ENCODE assay signal across 1 cellular context in the genomic region with DNA sequence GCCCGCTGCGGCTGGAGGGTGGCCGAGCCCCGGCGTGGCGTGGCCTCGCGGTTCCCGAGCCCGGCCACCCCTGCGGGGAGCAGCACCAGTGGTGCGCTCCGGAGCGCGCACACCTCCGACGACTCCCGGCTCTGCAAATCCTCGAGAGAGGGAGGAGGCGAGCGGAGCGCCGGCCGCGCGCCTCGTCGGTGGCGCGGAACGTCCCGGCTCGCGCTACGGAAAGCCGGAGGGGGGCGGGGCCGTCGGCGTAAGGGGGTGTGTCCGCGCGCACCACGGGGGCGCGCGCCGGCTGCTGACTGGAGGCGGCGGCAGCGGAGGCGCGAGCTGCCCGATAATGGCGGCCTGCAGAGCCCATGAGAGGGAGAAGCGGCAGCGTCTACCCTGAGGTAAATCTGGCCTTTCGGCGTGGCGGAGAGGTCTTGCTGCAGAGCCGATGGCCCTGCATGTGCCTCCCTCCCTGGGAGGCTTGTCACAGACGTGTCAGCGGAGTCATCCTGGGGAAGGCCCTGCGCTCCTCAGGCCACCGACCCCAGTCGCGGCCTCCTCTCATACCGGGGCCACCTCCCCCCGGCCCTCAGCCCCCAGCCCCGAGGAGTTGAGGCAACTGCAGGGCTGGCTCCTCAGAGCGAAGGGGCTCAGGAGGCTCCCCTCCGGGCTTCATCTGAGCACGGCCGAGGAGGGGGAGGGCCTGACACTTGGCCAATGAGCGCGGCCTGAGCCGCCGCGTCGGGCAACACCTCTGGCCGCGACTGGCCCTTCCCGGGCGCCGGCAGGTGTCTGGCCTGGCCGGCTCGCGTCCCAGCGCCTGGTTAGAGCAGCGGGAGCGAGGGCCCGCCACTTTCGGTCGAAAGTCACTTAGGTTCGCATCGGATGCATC.
TF ChIP-seq lines count a peak whose summit lies in the region.

A gene (plus strand): TSS at position 295 of the 877 bp plus-strand sequence. CDS start 2,485 bp downstream, outside the sequence.

TF ChIP-seq in K562, 482 proteins besides CTCF, POLR2A, EP300 and RAD21 (continued from another document and continues in another):
- TF ChIP-seq, protein P1, sequence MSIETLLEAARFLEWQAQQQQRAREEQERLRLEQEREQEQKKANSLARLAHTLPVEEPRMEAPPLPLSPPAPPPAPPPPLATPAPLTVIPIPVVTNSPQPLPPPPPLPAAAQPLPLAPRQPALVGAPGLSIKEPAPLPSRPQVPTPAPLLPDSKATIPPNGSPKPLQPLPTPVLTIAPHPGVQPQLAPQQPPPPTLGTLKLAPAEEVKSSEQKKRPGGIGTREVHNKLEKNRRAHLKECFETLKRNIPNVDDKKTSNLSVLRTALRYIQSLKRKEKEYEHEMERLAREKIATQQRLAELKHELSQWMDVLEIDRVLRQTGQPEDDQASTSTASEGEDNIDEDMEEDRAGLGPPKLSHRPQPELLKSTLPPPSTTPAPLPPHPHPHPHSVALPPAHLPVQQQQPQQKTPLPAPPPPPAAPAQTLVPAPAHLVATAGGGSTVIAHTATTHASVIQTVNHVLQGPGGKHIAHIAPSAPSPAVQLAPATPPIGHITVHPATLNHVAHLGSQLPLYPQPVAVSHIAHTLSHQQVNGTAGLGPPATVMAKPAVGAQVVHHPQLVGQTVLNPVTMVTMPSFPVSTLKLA (conservative IDR thresholded peaks at IDR 0.05): peak; percentile 72 to 93
- TF ChIP-seq MEF2A (IDR thresholded peaks at IDR 0.05; ENCODE audit: control insufficient read depth, low read depth, low read length) (no peak), ZNF134 (CRISPR knock-in tag; conservative IDR thresholded peaks at IDR 0.05) (no peak), GTF2A2 (tag; IDR thresholded peaks at IDR 0.05) (no peak), IFI16 (CRISPR knock-in tag; IDR thresholded peaks at IDR 0.05) (no peak), ZNF445 (CRISPR knock-in tag; IDR thresholded peaks at IDR 0.05; ENCODE audit: low read depth) (no peak), ZFPM2 (CRISPR knock-in tag; IDR thresholded peaks at IDR 0.05) (0 out of 2 replicates have a peak, but pooled peaks have one; percentile 24), NUFIP1 (IDR thresholded peaks at IDR 0.05; ENCODE audit: partially characterized antibody) (no peak), KDM2B (CRISPR knock-in tag; IDR thresholded peaks at IDR 0.05) (no peak; the same call in 1 of the 2 replicates), TAL1 (IDR thresholded peaks at IDR 0.05) (0 out of 2 replicates have a peak, but pooled peaks have one; percentile 1), MEIS2 (IDR thresholded peaks at IDR 0.05; ENCODE audit: partially characterized antibody) (peak; percentile 29), ZNF707 (CRISPR knock-in tag; conservative IDR thresholded peaks at IDR 0.05) (no peak), SIRT6 (IDR thresholded peaks at IDR 0.05; ENCODE audit: low read depth, low read length) (no peak), ZNF408 (CRISPR knock-in tag; IDR thresholded peaks at IDR 0.05; ENCODE audit: low read depth) (no peak), MECOM (CRISPR knock-in tag; IDR thresholded peaks at IDR 0.05) (no peak), KLF6 (CRISPR knock-in tag; IDR thresholded peaks at IDR 0.05; ENCODE audit: borderline replicate concordance) (no peak), FOS (IDR thresholded peaks at IDR 0.05; ENCODE audit: extremely low read depth, insufficient read length) (no peak), HNRNPK (IDR thresholded peaks at IDR 0.05; ENCODE audit: low read depth, low read length, poor library complexity, severe bottlenecking) (no peak), ATF7 (IDR thresholded peaks at IDR 0.05) (peak; percentile 97; the same call in 1 of the 2 replicates), GABPB1 (CRISPR knock-in tag; IDR thresholded peaks at IDR 0.05) (peak; percentile 62), YBX1 (IDR thresholded peaks at IDR 0.05) (no peak), E2F3 (CRISPR knock-in tag; IDR thresholded peaks at IDR 0.05) (peak; percentile 82), NR2F6 (CRISPR knock-in tag; IDR thresholded peaks at IDR 0.05) (no peak), DDX20 (tag; IDR thresholded peaks at IDR 0.05; ENCODE audit: low read depth) (no peak), ZNF507 (tag; conservative IDR thresholded peaks at IDR 0.05) (no peak), HDAC6 (IDR thresholded peaks at IDR 0.05; ENCODE audit: low read depth, low read length) (no peak), STAG1 (CRISPR knock-in tag; IDR thresholded peaks at IDR 0.05; ENCODE audit: borderline replicate concordance) (no peak), NFRKB (IDR thresholded peaks at IDR 0.05; ENCODE audit: low read depth) (peak; percentile 89; the same call in 1 of the 2 replicates), TRIM28 (IDR thresholded peaks at IDR 0.05) (no peak; the same call in 1 of the 2 replicates)
- TF ChIP-seq, protein P2, sequence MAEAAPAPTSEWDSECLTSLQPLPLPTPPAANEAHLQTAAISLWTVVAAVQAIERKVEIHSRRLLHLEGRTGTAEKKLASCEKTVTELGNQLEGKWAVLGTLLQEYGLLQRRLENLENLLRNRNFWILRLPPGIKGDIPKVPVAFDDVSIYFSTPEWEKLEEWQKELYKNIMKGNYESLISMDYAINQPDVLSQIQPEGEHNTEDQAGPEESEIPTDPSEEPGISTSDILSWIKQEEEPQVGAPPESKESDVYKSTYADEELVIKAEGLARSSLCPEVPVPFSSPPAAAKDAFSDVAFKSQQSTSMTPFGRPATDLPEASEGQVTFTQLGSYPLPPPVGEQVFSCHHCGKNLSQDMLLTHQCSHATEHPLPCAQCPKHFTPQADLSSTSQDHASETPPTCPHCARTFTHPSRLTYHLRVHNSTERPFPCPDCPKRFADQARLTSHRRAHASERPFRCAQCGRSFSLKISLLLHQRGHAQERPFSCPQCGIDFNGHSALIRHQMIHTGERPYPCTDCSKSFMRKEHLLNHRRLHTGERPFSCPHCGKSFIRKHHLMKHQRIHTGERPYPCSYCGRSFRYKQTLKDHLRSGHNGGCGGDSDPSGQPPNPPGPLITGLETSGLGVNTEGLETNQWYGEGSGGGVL (CRISPR knock-in tag; IDR thresholded peaks at IDR 0.05): no peak
- TF ChIP-seq, protein P3, sequence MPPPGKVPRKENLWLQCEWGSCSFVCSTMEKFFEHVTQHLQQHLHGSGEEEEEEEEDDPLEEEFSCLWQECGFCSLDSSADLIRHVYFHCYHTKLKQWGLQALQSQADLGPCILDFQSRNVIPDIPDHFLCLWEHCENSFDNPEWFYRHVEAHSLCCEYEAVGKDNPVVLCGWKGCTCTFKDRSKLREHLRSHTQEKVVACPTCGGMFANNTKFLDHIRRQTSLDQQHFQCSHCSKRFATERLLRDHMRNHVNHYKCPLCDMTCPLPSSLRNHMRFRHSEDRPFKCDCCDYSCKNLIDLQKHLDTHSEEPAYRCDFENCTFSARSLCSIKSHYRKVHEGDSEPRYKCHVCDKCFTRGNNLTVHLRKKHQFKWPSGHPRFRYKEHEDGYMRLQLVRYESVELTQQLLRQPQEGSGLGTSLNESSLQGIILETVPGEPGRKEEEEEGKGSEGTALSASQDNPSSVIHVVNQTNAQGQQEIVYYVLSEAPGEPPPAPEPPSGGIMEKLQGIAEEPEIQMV (tag; conservative IDR thresholded peaks at IDR 0.05; ENCODE audit: low read depth): no peak
- TF ChIP-seq, protein P4, sequence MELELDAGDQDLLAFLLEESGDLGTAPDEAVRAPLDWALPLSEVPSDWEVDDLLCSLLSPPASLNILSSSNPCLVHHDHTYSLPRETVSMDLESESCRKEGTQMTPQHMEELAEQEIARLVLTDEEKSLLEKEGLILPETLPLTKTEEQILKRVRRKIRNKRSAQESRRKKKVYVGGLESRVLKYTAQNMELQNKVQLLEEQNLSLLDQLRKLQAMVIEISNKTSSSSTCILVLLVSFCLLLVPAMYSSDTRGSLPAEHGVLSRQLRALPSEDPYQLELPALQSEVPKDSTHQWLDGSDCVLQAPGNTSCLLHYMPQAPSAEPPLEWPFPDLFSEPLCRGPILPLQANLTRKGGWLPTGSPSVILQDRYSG (tag; conservative IDR thresholded peaks at IDR 0.05; ENCODE audit: low read depth): no peak
- TF ChIP-seq, protein P5, sequence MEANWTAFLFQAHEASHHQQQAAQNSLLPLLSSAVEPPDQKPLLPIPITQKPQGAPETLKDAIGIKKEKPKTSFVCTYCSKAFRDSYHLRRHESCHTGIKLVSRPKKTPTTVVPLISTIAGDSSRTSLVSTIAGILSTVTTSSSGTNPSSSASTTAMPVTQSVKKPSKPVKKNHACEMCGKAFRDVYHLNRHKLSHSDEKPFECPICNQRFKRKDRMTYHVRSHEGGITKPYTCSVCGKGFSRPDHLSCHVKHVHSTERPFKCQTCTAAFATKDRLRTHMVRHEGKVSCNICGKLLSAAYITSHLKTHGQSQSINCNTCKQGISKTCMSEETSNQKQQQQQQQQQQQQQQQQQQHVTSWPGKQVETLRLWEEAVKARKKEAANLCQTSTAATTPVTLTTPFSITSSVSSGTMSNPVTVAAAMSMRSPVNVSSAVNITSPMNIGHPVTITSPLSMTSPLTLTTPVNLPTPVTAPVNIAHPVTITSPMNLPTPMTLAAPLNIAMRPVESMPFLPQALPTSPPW (CRISPR knock-in tag; IDR thresholded peaks at IDR 0.05): peak; percentile 27; the same call in 1 of the 2 replicates
- TF ChIP-seq, protein P6, sequence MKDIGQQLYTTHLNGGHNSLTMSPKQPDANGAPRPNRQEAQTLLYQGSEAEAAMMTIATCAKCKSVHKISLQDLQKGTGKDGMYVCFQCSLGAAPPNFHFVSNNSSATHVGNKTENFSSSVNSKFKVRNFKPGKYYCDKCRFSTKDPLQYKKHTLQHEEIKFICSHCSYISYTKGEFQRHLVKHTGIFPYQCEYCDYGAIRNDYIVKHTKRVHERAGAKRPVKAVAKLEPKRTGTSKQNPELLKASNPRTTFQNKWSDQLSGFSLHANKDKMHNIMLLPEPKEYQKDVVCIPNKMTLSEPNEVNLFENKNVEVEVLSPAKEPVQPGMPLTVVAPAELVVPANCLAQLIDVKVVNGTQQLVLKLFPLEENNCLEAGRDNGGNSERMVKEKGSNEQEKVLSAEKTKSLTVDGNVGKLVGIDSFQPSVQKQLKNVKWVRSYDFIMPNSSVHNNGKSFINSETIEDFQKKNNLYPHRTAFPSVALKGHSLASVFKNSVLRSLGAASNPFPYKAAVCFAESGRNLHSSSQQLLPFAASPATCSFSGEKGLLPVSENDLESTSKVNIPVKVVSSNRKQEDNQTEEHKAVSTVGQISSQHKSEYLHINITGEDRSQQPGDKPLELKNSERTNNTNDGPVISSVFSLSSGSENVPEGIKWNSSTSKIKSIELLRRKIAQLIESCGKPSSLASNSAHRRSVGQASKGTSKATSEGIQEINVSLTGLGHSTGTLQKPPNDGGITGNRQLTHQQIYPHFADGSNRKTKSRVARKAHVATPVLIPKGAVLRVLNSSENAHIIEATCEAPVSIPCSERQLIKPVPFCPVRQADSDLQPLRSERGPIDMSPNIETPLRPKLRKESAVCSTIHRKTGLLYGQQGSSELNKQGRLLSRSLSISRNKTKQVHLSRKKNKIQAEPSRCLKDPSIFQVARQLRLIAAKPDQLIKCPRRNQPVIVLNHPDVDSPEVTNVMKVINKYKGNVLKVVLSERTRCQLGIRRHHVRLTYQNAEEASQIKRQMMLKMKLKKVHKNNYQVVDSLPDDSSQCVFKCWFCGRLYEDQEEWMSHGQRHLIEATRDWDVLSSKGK (CRISPR knock-in tag; IDR thresholded peaks at IDR 0.05): no peak
- TF ChIP-seq, protein P7, sequence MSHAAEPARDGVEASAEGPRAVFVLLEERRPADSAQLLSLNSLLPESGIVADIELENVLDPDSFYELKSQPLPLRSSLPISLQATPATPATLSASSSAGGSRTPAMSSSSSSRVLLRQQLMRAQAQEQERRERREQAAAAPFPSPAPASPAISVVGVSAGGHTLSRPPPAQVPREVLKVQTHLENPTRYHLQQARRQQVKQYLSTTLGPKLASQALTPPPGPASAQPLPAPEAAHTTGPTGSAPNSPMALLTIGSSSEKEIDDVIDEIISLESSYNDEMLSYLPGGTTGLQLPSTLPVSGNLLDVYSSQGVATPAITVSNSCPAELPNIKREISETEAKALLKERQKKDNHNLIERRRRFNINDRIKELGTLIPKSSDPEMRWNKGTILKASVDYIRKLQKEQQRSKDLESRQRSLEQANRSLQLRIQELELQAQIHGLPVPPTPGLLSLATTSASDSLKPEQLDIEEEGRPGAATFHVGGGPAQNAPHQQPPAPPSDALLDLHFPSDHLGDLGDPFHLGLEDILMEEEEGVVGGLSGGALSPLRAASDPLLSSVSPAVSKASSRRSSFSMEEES (CRISPR knock-in tag; IDR thresholded peaks at IDR 0.05): no peak
- TF ChIP-seq, protein P8, sequence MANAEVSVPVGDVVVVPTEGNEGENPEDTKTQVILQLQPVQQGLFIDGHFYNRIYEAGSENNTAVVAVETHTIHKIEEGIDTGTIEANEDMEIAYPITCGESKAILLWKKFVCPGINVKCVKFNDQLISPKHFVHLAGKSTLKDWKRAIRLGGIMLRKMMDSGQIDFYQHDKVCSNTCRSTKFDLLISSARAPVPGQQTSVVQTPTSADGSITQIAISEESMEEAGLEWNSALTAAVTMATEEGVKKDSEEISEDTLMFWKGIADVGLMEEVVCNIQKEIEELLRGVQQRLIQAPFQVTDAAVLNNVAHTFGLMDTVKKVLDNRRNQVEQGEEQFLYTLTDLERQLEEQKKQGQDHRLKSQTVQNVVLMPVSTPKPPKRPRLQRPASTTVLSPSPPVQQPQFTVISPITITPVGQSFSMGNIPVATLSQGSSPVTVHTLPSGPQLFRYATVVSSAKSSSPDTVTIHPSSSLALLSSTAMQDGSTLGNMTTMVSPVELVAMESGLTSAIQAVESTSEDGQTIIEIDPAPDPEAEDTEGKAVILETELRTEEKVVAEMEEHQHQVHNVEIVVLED (CRISPR knock-in tag; IDR thresholded peaks at IDR 0.05): peak; percentile 96
- TF ChIP-seq, protein P9, sequence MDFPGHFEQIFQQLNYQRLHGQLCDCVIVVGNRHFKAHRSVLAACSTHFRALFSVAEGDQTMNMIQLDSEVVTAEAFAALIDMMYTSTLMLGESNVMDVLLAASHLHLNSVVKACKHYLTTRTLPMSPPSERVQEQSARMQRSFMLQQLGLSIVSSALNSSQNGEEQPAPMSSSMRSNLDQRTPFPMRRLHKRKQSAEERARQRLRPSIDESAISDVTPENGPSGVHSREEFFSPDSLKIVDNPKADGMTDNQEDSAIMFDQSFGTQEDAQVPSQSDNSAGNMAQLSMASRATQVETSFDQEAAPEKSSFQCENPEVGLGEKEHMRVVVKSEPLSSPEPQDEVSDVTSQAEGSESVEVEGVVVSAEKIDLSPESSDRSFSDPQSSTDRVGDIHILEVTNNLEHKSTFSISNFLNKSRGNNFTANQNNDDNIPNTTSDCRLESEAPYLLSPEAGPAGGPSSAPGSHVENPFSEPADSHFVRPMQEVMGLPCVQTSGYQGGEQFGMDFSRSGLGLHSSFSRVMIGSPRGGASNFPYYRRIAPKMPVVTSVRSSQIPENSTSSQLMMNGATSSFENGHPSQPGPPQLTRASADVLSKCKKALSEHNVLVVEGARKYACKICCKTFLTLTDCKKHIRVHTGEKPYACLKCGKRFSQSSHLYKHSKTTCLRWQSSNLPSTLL (IDR thresholded peaks at IDR 0.05): no peak
- TF ChIP-seq, protein P10, sequence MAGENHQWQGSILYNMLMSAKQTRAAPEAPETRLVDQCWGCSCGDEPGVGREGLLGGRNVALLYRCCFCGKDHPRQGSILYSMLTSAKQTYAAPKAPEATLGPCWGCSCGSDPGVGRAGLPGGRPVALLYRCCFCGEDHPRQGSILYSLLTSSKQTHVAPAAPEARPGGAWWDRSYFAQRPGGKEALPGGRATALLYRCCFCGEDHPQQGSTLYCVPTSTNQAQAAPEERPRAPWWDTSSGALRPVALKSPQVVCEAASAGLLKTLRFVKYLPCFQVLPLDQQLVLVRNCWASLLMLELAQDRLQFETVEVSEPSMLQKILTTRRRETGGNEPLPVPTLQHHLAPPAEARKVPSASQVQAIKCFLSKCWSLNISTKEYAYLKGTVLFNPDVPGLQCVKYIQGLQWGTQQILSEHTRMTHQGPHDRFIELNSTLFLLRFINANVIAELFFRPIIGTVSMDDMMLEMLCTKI (IDR thresholded peaks at IDR 0.05; ENCODE audit: partially characterized antibody): no peak
